Comparison of ENCODE assay signal across 8 cellular contexts in genomic region chrX:38879631-38880220, GRCh38.
DNase-seq lines count a peak whose midpoint lies in the region; ATAC-seq and TF ChIP-seq lines count a peak whose summit lies in the region.

No MANE protein-coding gene starts in this region.

- H3K36me3 ChIP-seq in upper lobe of left lung: no peaks in the 10 kb centered on the region

- H3K4me3 ChIP-seq in upper lobe of left lung (no peak overlapping the region), dorsolateral prefrontal cortex (no peak overlapping the region)

- peak overlapping the region; percentile 48 for H3K4me3 Mint-ChIP-seq in T-helper 2 cell treated with Interferon-gamma antibody and Interleukin-4, amounts not matched to agents 5 μg/mL and 100 μg/mL, for 36 hours

- TF ChIP-seq POLR2A in upper lobe of left lung (IDR thresholded peaks at IDR 0.05): no peak

- intact Hi-C loops in dorsolateral prefrontal cortex (cut with DNase I): no loop called here

- H3K27ac ChIP-seq in upper lobe of left lung: peak overlapping the region in 3 of 4 donors; percentile 3 to 33 (median 21)
- H3K27ac ChIP-seq in dorsolateral prefrontal cortex: peak overlapping the region in 3 of 59 donors; percentile 3 to 41 (median 25)

- 46 to 71% methylated on average over 1 to 4 of the region's 4 CpGs for WGBS in upper lobe of left lung, 2 donors

- H3K27me3 Mint-ChIP-seq in T-helper 2 cell treated with Interferon-gamma antibody and Interleukin-4, amounts not matched to agents 5 μg/mL and 100 μg/mL, for 36 hours (ENCODE audit: low read depth): no peaks in the 10 kb centered on the region

- H3K9me3 Mint-ChIP-seq in T-helper 2 cell treated with Interferon-gamma antibody and Interleukin-4, amounts not matched to agents 5 μg/mL and 100 μg/mL, for 36 hours: no peaks in the 10 kb centered on the region

- H3K4me1 ChIP-seq in upper lobe of left lung: no peaks in the 10 kb centered on the region

- ATAC-seq in GM19468 (IDR thresholded peaks at IDR 0.05; ENCODE audit: extremely low read depth, unreplicated experiment) (peak; percentile 33), upper lobe of left lung (ENCODE audit: low FRiP score in 2 of 2) (peak in 1 of 2 donors; percentile 22)

- DNase-seq in COR-L47 (lab: John Stamatoyannopoulos, UW): peak; percentile 53
- peak; percentile 39 for DNase-seq in HT1080 (ENCODE audit: low read depth)
- DNase-seq in T-helper 2 cell treated with Interferon-gamma antibody and Interleukin-4, amounts not matched to agents 5 μg/mL and 100 μg/mL, for 36 hours (ENCODE audit: low spot score): no peak
- DNase-seq in upper lobe of left lung: no peak
- no peak for DNase-seq in dorsolateral prefrontal cortex
- DNase-seq in NCI-H446 treated with DMSO at 0.1 percent for 48 hours (lab: John Stamatoyannopoulos, UW): no peak
- DNase-seq in NCI-H226: no peak

- H3K9me3 ChIP-seq in upper lobe of left lung: no peaks in the 10 kb centered on the region

- TF ChIP-seq EP300 in upper lobe of left lung (IDR thresholded peaks at IDR 0.05): no peak

- peak overlapping the region; percentile 8 for H3K27ac Mint-ChIP-seq in T-helper 2 cell treated with Interferon-gamma antibody and Interleukin-4, amounts not matched to agents 5 μg/mL and 100 μg/mL, for 36 hours

- TF ChIP-seq CTCF in upper lobe of left lung (IDR thresholded peaks at IDR 0.05) (no peak), dorsolateral prefrontal cortex (IDR thresholded peaks at IDR 0.05 in 54 of 56, conservative IDR thresholded peaks at IDR 0.05 in 2 of 56; ENCODE audit: low read depth in 1 of 56, partially characterized antibody in 56 of 56) (no peak)

- no peaks in the 10 kb centered on the region for H3K36me3 Mint-ChIP-seq in T-helper 2 cell treated with Interferon-gamma antibody and Interleukin-4, amounts not matched to agents 5 μg/mL and 100 μg/mL, for 36 hours (ENCODE audit: low read depth)

- H3K27me3 ChIP-seq in upper lobe of left lung: no peaks in the 10 kb centered on the region
- H3K27me3 ChIP-seq in dorsolateral prefrontal cortex: peaks cover 0 to 49% (median 8%) of the 10 kb centered on the region in 45 donors

- H3K4me1 Mint-ChIP-seq in T-helper 2 cell treated with Interferon-gamma antibody and Interleukin-4, amounts not matched to agents 5 μg/mL and 100 μg/mL, for 36 hours (ENCODE audit: low read depth): peaks cover 17% of the 10 kb centered on the region

Comparison
In these comparisons a context has a peak if more than half of its experiments do, and no peak if none do; other contexts are left out.
1. DNase-seq: peak in COR-L47 (single experiment) and HT1080 (single experiment); none in T-helper 2 cell treated with Interferon-gamma antibody and Interleukin-4, amounts not matched to agents 5 μg/mL and 100 μg/mL, for 36 hours (single experiment), upper lobe of left lung (0 of 2), dorsolateral prefrontal cortex (0 of 10), NCI-H446 treated with DMSO at 0.1 percent for 48 hours (single experiment) and NCI-H226 (single experiment).